Comparison of ENCODE assay signal across 1 cellular context in genomic region chr3:46991406-46992165, GRCh38.
TF ChIP-seq lines count a peak whose summit lies in the region.

No MANE protein-coding gene starts in this region.

TF ChIP-seq in GM12878, 131 proteins besides CTCF, POLR2A, EP300 and RAD21:
- TF ChIP-seq SREBF2 (IDR thresholded peaks at IDR 0.05; ENCODE audit: low read length) (no peak), NR2F1 (conservative IDR thresholded peaks at IDR 0.05) (peak; percentile 45; the same call in 1 of the 2 replicates), NR2C1 (IDR thresholded peaks at IDR 0.05) (0 out of 2 replicates have a peak, but pooled peaks have one; percentile 12), IRF5 (IDR thresholded peaks at IDR 0.05; ENCODE audit: borderline replicate concordance) (no peak)
